In the genomic region with DNA sequence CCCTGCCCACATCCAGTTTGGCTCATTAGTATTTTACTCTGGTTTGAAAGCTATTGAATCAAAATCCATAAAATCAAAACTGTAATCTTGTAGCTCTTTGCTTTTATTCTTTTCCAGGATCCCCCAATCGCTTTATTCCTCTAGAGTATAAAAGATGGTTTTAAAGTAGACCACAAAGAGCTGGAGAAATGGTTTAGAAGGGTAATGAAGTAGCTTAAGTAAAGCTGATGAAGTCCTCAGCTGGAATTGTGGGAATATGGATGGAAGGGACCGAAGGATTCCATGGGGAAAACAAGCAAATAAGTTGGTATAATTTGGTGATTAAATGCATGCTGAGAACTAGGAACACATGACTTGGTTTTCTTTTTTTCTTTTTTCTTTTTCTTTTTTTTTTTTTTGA, we compare ENCODE assay signal across 17 cellular contexts. TPM values are rescaled to one million over a fixed set of nuclear protein-coding genes. Genes with fewer than 3 reads are reported as not detected.
DNase-seq lines count a peak whose midpoint lies in the region; ATAC-seq and TF ChIP-seq lines count a peak whose summit lies in the region.
"Had no signal": no experiment of that assay in that cellular context is flagged by ENCODE, and none has a peak within 500 bp of the region (broad histone marks: within the 10 kb centered on the region; RNA-seq: fewer than 3 reads in every experiment).

No MANE protein-coding gene starts in this region.

- TF ChIP-seq CTCF in fibroblast of pulmonary artery (IDR thresholded peaks at IDR 0.05; ENCODE audit: low read length, missing control alignments) (no peak), gastrocnemius medialis (IDR thresholded peaks at IDR 0.05 in 4 of 5, conservative IDR thresholded peaks at IDR 0.05 in 1 of 5) (no peak), vagina (IDR thresholded peaks at IDR 0.05) (no peak)
- TF ChIP-seq CTCF in activated CD8-positive, alpha-beta T cell treated with anti-CD3 and anti-CD28 coated beads for 36 hours (IDR thresholded peaks at IDR 0.05) = no peak

- H3K36me3 Mint-ChIP-seq in activated CD8-positive, alpha-beta T cell treated with anti-CD3 and anti-CD28 coated beads for 36 hours (ENCODE audit: low read depth) = no peaks in the 10 kb centered on the region
- H3K36me3 Mint-ChIP-seq: activated CD8-positive, alpha-beta memory T cell treated with anti-CD3 and anti-CD28 coated beads, Interleukin-2, amount 10 ng/mL, durations not matched to agents 7 days and 5 days; IgD-negative memory B cell had no signal

- no peak overlapping the region for H3K27ac Mint-ChIP-seq in activated CD8-positive, alpha-beta T cell treated with anti-CD3 and anti-CD28 coated beads for 36 hours
- H3K27ac Mint-ChIP-seq: activated CD8-positive, alpha-beta memory T cell treated with anti-CD3 and anti-CD28 coated beads, Interleukin-2, amount 10 ng/mL, durations not matched to agents 7 days and 5 days had no signal

- H3K27ac ChIP-seq in gastrocnemius medialis = peak overlapping the region; percentile 80 to 85 (median 82)
- H3K27ac ChIP-seq in vagina = peak overlapping the region; percentile 64
- H3K27ac ChIP-seq: 22Rv1 had no signal

- ATAC-seq in gastrocnemius medialis = no peak
- ATAC-seq in activated CD8-positive, alpha-beta T cell treated with anti-CD3 and anti-CD28 coated beads for 36 hours = no peak
- ATAC-seq: activated CD8-positive, alpha-beta memory T cell treated with anti-CD3 and anti-CD28 coated beads, Interleukin-2, amount 10 ng/mL, durations not matched to agents 7 days and 5 days had no signal

- H3K9me3 ChIP-seq in gastrocnemius medialis (no peaks in the 10 kb centered on the region), vagina (no peaks in the 10 kb centered on the region)

- TF ChIP-seq POLR2A in gastrocnemius medialis (IDR thresholded peaks at IDR 0.05) (no peak), vagina (IDR thresholded peaks at IDR 0.05) (no peak)

- no peak overlapping the region for H3K4me3 Mint-ChIP-seq in activated CD8-positive, alpha-beta T cell treated with anti-CD3 and anti-CD28 coated beads for 36 hours
- H3K4me3 Mint-ChIP-seq: activated CD8-positive, alpha-beta memory T cell treated with anti-CD3 and anti-CD28 coated beads, Interleukin-2, amount 10 ng/mL, durations not matched to agents 7 days and 5 days; IgD-negative memory B cell had no signal

- POLR2A ChIA-PET in activated CD8-positive, alpha-beta T cell treated with anti-CD3 and anti-CD28 coated beads for 36 hours (lab: Charles Lee) = no interaction called here

- H3K4me1 ChIP-seq in gastrocnemius medialis (peaks cover 29 to 78% of the 10 kb centered on the region in 2 donors), vagina (peaks cover 29% of the 10 kb centered on the region)

- in situ Hi-C loops in gastrocnemius medialis (cut with MboI; ENCODE audit: low sequenced_read_pairs in 4 of 4) (no loop called here), G401 (cut with HindIII; ENCODE audit: low sequenced_read_pairs) (no loop called here)

- H3K4me1 Mint-ChIP-seq in activated CD8-positive, alpha-beta T cell treated with anti-CD3 and anti-CD28 coated beads for 36 hours (ENCODE audit: low read depth) = no peaks in the 10 kb centered on the region
- H3K4me1 Mint-ChIP-seq: activated CD8-positive, alpha-beta memory T cell treated with anti-CD3 and anti-CD28 coated beads, Interleukin-2, amount 10 ng/mL, durations not matched to agents 7 days and 5 days; IgD-negative memory B cell had no signal

- no peaks in the 10 kb centered on the region for H3K9me3 Mint-ChIP-seq in activated CD8-positive, alpha-beta T cell treated with anti-CD3 and anti-CD28 coated beads for 36 hours

- no peaks in the 10 kb centered on the region for H3K36me3 ChIP-seq in gastrocnemius medialis
- H3K36me3 ChIP-seq in vagina = no peaks in the 10 kb centered on the region

- CTCF ChIA-PET in activated CD8-positive, alpha-beta T cell treated with anti-CD3 and anti-CD28 coated beads for 36 hours (lab: Charles Lee) = no interaction called here

- peaks cover 1% of the 10 kb centered on the region for H3K27me3 Mint-ChIP-seq in activated CD8-positive, alpha-beta T cell treated with anti-CD3 and anti-CD28 coated beads for 36 hours
- H3K27me3 Mint-ChIP-seq: activated CD8-positive, alpha-beta memory T cell treated with anti-CD3 and anti-CD28 coated beads, Interleukin-2, amount 10 ng/mL, durations not matched to agents 7 days and 5 days; IgD-negative memory B cell had no signal

- intact Hi-C loops in gastrocnemius medialis (cut with DNase I; ENCODE audit: low total_unique reads) = loop anchor here (10.0 kb wide), 2 partner anchors 493 to 1873 kb away; partner anchors contain the start of gene LRRC30
- intact Hi-C loops in vagina (cut with DNase I) = loop anchor here (5.0 kb wide), 1 partner anchor 141 kb away; no protein-coding TSS in a partner anchor
- intact Hi-C loops in activated CD8-positive, alpha-beta T cell treated with anti-CD3 and anti-CD28 coated beads for 36 hours (cut with micrococcal nuclease) = no loop called here

- no peaks in the 10 kb centered on the region for H3K27me3 ChIP-seq in gastrocnemius medialis
- H3K27me3 ChIP-seq in vagina = no peaks in the 10 kb centered on the region

- peak; percentile 7 for DNase-seq in NCI-H2107 treated with DMSO at 0.1 percent for 48 hours (lab: John Stamatoyannopoulos, UW; ENCODE audit: unreplicated experiment)
- DNase-seq in NCI-H2107 (lab: John Stamatoyannopoulos, UW) = no peak
- DNase-seq in fibroblast of pulmonary artery (ENCODE audit: low read depth) = peak; percentile 18
- no peak for DNase-seq in gastrocnemius medialis
- DNase-seq in vagina (ENCODE audit: extremely low spot score in 2 of 2) = no peak
- no peak for DNase-seq in G401 (ENCODE audit: low spot score)
- no peak for DNase-seq in globus pallidus (ENCODE audit: low spot score)
- DNase-seq in activated CD8-positive, alpha-beta T cell treated with anti-CD3 and anti-CD28 coated beads for 36 hours = no peak
- DNase-seq: activated CD4-positive, alpha-beta T cell treated with anti-CD3 and anti-CD28 coated beads for 1 hour; activated CD8-positive, alpha-beta memory T cell treated with anti-CD3 and anti-CD28 coated beads, Interleukin-2, amount 10 ng/mL, durations not matched to agents 7 days and 5 days; activated effector memory CD4-positive, alpha-beta T cell treated with anti-CD3 and anti-CD28 coated beads, Interleukin-2, amount 50 U/mL, for 16 hours; C1 segment of cervical spinal cord; glutamatergic neuron; NCI-H2029; NCI-H510A treated with DMSO at 0.1 percent for 48 hours had no signal

- H3K4me3 ChIP-seq in fibroblast of pulmonary artery (replicated peaks; ENCODE audit: low read depth, low read length) (no peak overlapping the region), gastrocnemius medialis (no peak overlapping the region), vagina (no peak overlapping the region)

RNA-seq across cellular contexts. Expression of gene ARHGAP28, which starts 12.3 kb away (rescaled TPM):
- total RNA-seq in gastrocnemius medialis = 10 to 100 TPM in 1 of 4 donors, 1 to 10 TPM in 3; 4.6 to 17.9 (median 6.2) TPM
- total RNA-seq in vagina = 7.6 TPM
- total RNA-seq in G401 (2014; rRNA removed; shearing (Covaris generic)) = 0.61 and 1.0 TPM in 2 replicates
- total RNA-seq in activated CD8-positive, alpha-beta T cell treated with anti-CD3 and anti-CD28 coated beads for 36 hours = not detected
- total RNA-seq: activated CD8-positive, alpha-beta memory T cell treated with anti-CD3 and anti-CD28 coated beads, Interleukin-2, amount 10 ng/mL, durations not matched to agents 7 days and 5 days had no signal

Comparison
In these comparisons a context has a peak if more than half of its experiments do, and no peak if none do; other contexts are left out.
1. DNase-seq: peak in NCI-H2107 treated with DMSO at 0.1 percent for 48 hours (single experiment) and fibroblast of pulmonary artery (single experiment); none in NCI-H2107 (single experiment), gastrocnemius medialis (0 of 2), vagina (0 of 2), G401 (single experiment), globus pallidus (single experiment) and activated CD8-positive, alpha-beta T cell treated with anti-CD3 and anti-CD28 coated beads for 36 hours (single experiment).